9 cellular contexts compared by ENCODE assay signal in genomic region chr17:7897773-7898172, GRCh38. TPM values are rescaled to one million over a fixed set of nuclear protein-coding genes. Genes with fewer than 3 reads are reported as not detected.
A peak's percentile ranks its signal among the peaks of the same experiment; 100 is the strongest.
DNase-seq lines count a peak whose midpoint lies in the region; TF ChIP-seq lines count a peak whose summit lies in the region.
"Had no signal": no experiment of that assay in that cellular context is flagged by ENCODE, and none has a peak within 500 bp of the region (broad histone marks: within the 10 kb centered on the region; RNA-seq: fewer than 3 reads in every experiment).

No MANE protein-coding gene starts in this region.

- H3K27ac ChIP-seq in WERI-Rb-1 (no peak overlapping the region; the same call in 1 of the 2 replicates), thyroid gland (no peak overlapping the region)
- H3K27ac ChIP-seq: HL-60 had no signal

- H3K27me3 Mint-ChIP-seq in type B pancreatic cell, result no peaks in the 10 kb centered on the region

- TF ChIP-seq POLR2A in thyroid gland (IDR thresholded peaks at IDR 0.05), result no peak

- in situ Hi-C loops in astrocyte of the spinal cord (cut with HindIII; ENCODE audit: low sequenced_read_pairs), result no loop called here

- H3K36me3 Mint-ChIP-seq in type B pancreatic cell, result peaks cover 53% of the 10 kb centered on the region

- H3K27ac Mint-ChIP-seq in type B pancreatic cell, result no peak overlapping the region

- H3K36me3 ChIP-seq in BE2C, result peaks cover 46% of the 10 kb centered on the region
- H3K36me3 ChIP-seq in WERI-Rb-1, result peaks cover 86% of the 10 kb centered on the region
- H3K36me3 ChIP-seq in thyroid gland, result peaks cover 67 to 74% of the 10 kb centered on the region in 2 donors

- no peak overlapping the region for H3K4me3 Mint-ChIP-seq in type B pancreatic cell

- H3K9me3 ChIP-seq in BE2C (no peaks in the 10 kb centered on the region), WERI-Rb-1 (ENCODE audit: severe bottlenecking) (no peaks in the 10 kb centered on the region), thyroid gland (no peaks in the 10 kb centered on the region)

- H3K4me3 ChIP-seq in BE2C (ENCODE audit: low read depth, low read length) (no peak overlapping the region), astrocyte of the spinal cord (ENCODE audit: low read depth, low read length) (no peak overlapping the region), WERI-Rb-1 (ENCODE audit: low read depth, low read length) (no peak overlapping the region), thyroid gland (replicated peaks in 1 of 3) (no peak overlapping the region)

- H3K4me1 ChIP-seq in BE2C, result no peaks in the 10 kb centered on the region
- no peaks in the 10 kb centered on the region for H3K4me1 ChIP-seq in thyroid gland

- no peak for DNase-seq in BE2C
- DNase-seq in HuH-7 (ENCODE audit: low spot score), result peak; percentile 46
- peak; percentile 55 for DNase-seq in astrocyte of the spinal cord (ENCODE audit: low read depth, low spot score)
- peak; percentile 68 for DNase-seq in inferior parietal cortex (ENCODE audit: extremely low spot score)
- DNase-seq in type B pancreatic cell (ENCODE audit: extremely low spot score, unreplicated experiment), result no peak
- no peak for DNase-seq in WERI-Rb-1
- DNase-seq in putamen (ENCODE audit: low spot score), result no peak
- DNase-seq in thyroid gland, result no peak

- intact Hi-C loops in thyroid gland (cut with DNase I), result no loop called here

- TF ChIP-seq CTCF in BE2C (IDR thresholded peaks at IDR 0.05; ENCODE audit: low read depth, low read length), result peak; percentile 49
- TF ChIP-seq CTCF in astrocyte of the spinal cord (IDR thresholded peaks at IDR 0.05; ENCODE audit: low read depth, low read length), result peak; percentile 36
- TF ChIP-seq CTCF in type B pancreatic cell (conservative IDR thresholded peaks at IDR 0.05), result peak; percentile 56
- TF ChIP-seq CTCF in WERI-Rb-1 (IDR thresholded peaks at IDR 0.05; ENCODE audit: low read depth, low read length), result no peak
- TF ChIP-seq CTCF in thyroid gland (IDR thresholded peaks at IDR 0.05), result peak in 3 of 6 experiments; percentile 19 to 22 (median 20)

- no peaks in the 10 kb centered on the region for H3K9me3 Mint-ChIP-seq in type B pancreatic cell

- peaks cover 6% of the 10 kb centered on the region for H3K4me1 Mint-ChIP-seq in type B pancreatic cell (ENCODE audit: unreplicated experiment)

- WGBS in thyroid gland, 2 donors, result 60 to 66% methylated on average over 6 of the region's 6 CpGs

- no peaks in the 10 kb centered on the region for H3K27me3 ChIP-seq in BE2C
- no peaks in the 10 kb centered on the region for H3K27me3 ChIP-seq in WERI-Rb-1 (ENCODE audit: insufficient read depth, low read depth, severe bottlenecking)
- no peaks in the 10 kb centered on the region for H3K27me3 ChIP-seq in thyroid gland

RNA-seq across cellular contexts. Expression of gene CHD3, which starts 9.2 kb away (rescaled TPM):
- 66.8 TPM for polyA plus RNA-seq in BE2C (2012; ENCODE audit: insufficient read depth, insufficient read length, low read depth)
- total RNA-seq in type B pancreatic cell (ENCODE audit: low replicate concordance) (170 and 172 TPM in 2 replicates), thyroid gland (100 to 1,000 TPM in 1 of 4 donors, 10 to 100 TPM in 3; 78.9 to 117 (median 91.4) TPM)

RNA-seq across cellular contexts. Expression of gene RNF227, which starts 18.3 kb away (rescaled TPM):
- 3.3 TPM for polyA plus RNA-seq in BE2C (2012; ENCODE audit: insufficient read depth, insufficient read length, low read depth)
- 3.3 and 3.8 TPM in 2 replicates for total RNA-seq in type B pancreatic cell (ENCODE audit: low replicate concordance)
- 1 to 10 TPM; 1.1 to 4.3 (median 2.2) TPM for total RNA-seq in thyroid gland

RNA-seq across cellular contexts. Expression of gene KCNAB3, which starts 31.9 kb away (rescaled TPM):
- 1.6 TPM for polyA plus RNA-seq in BE2C (2012; ENCODE audit: insufficient read depth, insufficient read length, low read depth)
- total RNA-seq in type B pancreatic cell (ENCODE audit: low replicate concordance) (2.8 and 9.9 TPM in 2 replicates), thyroid gland (1 to 10 TPM in 2 of 4 donors, under 1 TPM in 2; 0.40 to 3.7 (median 1.5) TPM)

RNA-seq across cellular contexts. Expression of gene TRAPPC1, which starts 34.0 kb away (rescaled TPM):
- polyA plus RNA-seq in BE2C (2012; ENCODE audit: insufficient read depth, insufficient read length, low read depth), result 156 TPM
- 145 and 150 TPM in 2 replicates for total RNA-seq in type B pancreatic cell (ENCODE audit: low replicate concordance)
- 10 to 100 TPM; 40.2 to 59.0 (median 53.4) TPM for total RNA-seq in thyroid gland

RNA-seq across cellular contexts. Expression of gene CNTROB, which starts 34.2 kb away (rescaled TPM):
- 17.5 TPM for polyA plus RNA-seq in BE2C (2012; ENCODE audit: insufficient read depth, insufficient read length, low read depth)
- 23.3 and 42.6 TPM in 2 replicates for total RNA-seq in type B pancreatic cell (ENCODE audit: low replicate concordance)
- total RNA-seq in thyroid gland, result 10 to 100 TPM; 21.0 to 35.9 (median 28.0) TPM

Comparison
In these comparisons a context has a peak if more than half of its experiments do, and no peak if none do; other contexts are left out.
1. DNase-seq: peak in HuH-7 (single experiment), astrocyte of the spinal cord (single experiment) and inferior parietal cortex (single experiment); none in BE2C (single experiment), type B pancreatic cell (single experiment), WERI-Rb-1 (single experiment), putamen (single experiment) and thyroid gland (0 of 2).